In the genomic region with DNA sequence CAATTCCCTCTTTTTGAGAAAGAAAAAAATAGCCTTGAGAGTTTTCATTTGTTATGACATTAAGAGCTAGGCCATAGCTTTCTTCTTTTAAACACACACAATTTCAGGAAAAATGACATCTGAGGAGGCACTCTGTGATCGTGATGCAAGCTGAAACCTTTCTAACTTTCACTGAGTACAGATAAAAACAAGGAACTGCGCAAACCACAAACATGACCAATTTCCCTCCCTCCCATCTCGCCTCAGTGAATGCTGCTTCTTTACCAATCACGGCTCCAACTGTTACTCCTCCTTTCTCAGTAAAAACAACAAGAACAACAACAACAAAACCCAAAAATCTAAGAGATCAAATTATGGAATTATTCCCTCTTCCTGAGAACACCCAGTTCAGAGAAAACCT, we compare ENCODE assay signal across 18 cellular contexts.
DNase-seq lines count a peak whose midpoint lies in the region; ATAC-seq and TF ChIP-seq lines count a peak whose summit lies in the region.
"Had no signal": no experiment of that assay in that cellular context is flagged by ENCODE, and none has a peak within 500 bp of the region (broad histone marks: within the 10 kb centered on the region; RNA-seq: fewer than 3 reads in every experiment).

No MANE protein-coding gene starts in this region.

- no peak for TF ChIP-seq CTCF in GM12865 (IDR thresholded peaks at IDR 0.05; ENCODE audit: insufficient read depth, low read depth, low read length, missing control alignments)
- TF ChIP-seq CTCF in cardiac fibroblast (IDR thresholded peaks at IDR 0.05; ENCODE audit: low read depth, low read length), result no peak
- TF ChIP-seq CTCF in foreskin fibroblast (IDR thresholded peaks at IDR 0.05; ENCODE audit: low read depth, low read length), result no peak
- no peak for TF ChIP-seq CTCF in esophagus squamous epithelium (IDR thresholded peaks at IDR 0.05)

- H3K27ac ChIP-seq in aorta (ENCODE audit: low read depth in 1 of 2, low read length in 2 of 2) (no peak overlapping the region), esophagus squamous epithelium (no peak overlapping the region)
- H3K27ac ChIP-seq: prostate gland, skin epidermis had no signal

- TF ChIP-seq POLR2A in esophagus squamous epithelium (IDR thresholded peaks at IDR 0.05), result no peak

- peak; percentile 33 for DNase-seq in GM12865 (ENCODE audit: low read depth)
- DNase-seq in NOMO-1 treated with DMSO at 0.1 percent for 48 hours (lab: John Stamatoyannopoulos, UW; ENCODE audit: unreplicated experiment), result peak; percentile 23
- DNase-seq in cardiac fibroblast (ENCODE audit: low read depth in 2 of 2), result peak; percentile 3 to 14
- no peak for DNase-seq in aorta
- no peak for DNase-seq in foreskin fibroblast
- no peak for DNase-seq in esophagus squamous epithelium (lab: John Stamatoyannopoulos, UW)
- DNase-seq: activated B cell treated with CpG ODN at 0.5 μM for 24 hours; activated CD8-positive, alpha-beta T cell treated with anti-CD3 and anti-CD28 coated beads for 36 hours; activated T-cell treated with anti-CD3 and anti-CD28 coated beads, Interleukin-2, amount 50 U/mL, for 24 hours; COR-L47; left cardiac atrium; NCI-H1092 treated with DMSO at 0.1 percent for 48 hours; NCI-H748 treated with DMSO at 0.1 percent for 48 hours; stimulated activated CD4-positive, alpha-beta T cell treated with anti-CD3 and anti-CD28 coated beads, Interleukin-4, amount 100 ng/mL, for 24 hours had no signal

- H3K4me1 ChIP-seq in aorta (ENCODE audit: control insufficient read depth in 1 of 2, insufficient read depth in 2 of 2, low read length in 2 of 2), result no peaks in the 10 kb centered on the region
- H3K4me1 ChIP-seq in esophagus squamous epithelium, result no peaks in the 10 kb centered on the region
- H3K4me1 ChIP-seq: prostate gland had no signal

- ATAC-seq in HG02885 (IDR thresholded peaks at IDR 0.05; ENCODE audit: poor library complexity, unreplicated experiment) (peak; percentile 63), GM21447 (IDR thresholded peaks at IDR 0.05; ENCODE audit: unreplicated experiment) (no peak), aorta (ENCODE audit: low FRiP score) (no peak)
- ATAC-seq: activated CD8-positive, alpha-beta T cell treated with anti-CD3 and anti-CD28 coated beads for 36 hours; left cardiac atrium had no signal

- intact Hi-C loops in aorta (cut with DNase I), result no loop called here
- intact Hi-C loops in esophagus squamous epithelium (cut with DNase I), result no loop called here

- 46 to 72% methylated on average over 4 of the region's 4 CpGs for WGBS in aorta, 2 donors
- WGBS in esophagus squamous epithelium, 2 donors, result 37 to 38% methylated on average over 4 of the region's 4 CpGs

- no peaks in the 10 kb centered on the region for H3K36me3 ChIP-seq in aorta (ENCODE audit: control insufficient read depth in 1 of 2, insufficient read depth in 2 of 2, low read length in 1 of 2)
- H3K36me3 ChIP-seq in esophagus squamous epithelium, result no peaks in the 10 kb centered on the region
- H3K36me3 ChIP-seq: prostate gland had no signal

- H3K27me3 ChIP-seq in aorta (ENCODE audit: control insufficient read depth in 1 of 2, insufficient read depth in 2 of 2, low read length in 1 of 2) (peaks cover 0 to 2% of the 10 kb centered on the region in 2 donors), esophagus squamous epithelium (no peaks in the 10 kb centered on the region)

- H3K9me3 ChIP-seq in aorta (ENCODE audit: control insufficient read depth, low read length) (no peaks in the 10 kb centered on the region), esophagus squamous epithelium (no peaks in the 10 kb centered on the region)
- H3K9me3 ChIP-seq: prostate gland had no signal

- H3K4me3 ChIP-seq in GM12865 (ENCODE audit: low read depth, low read length), result no peak overlapping the region
- no peak overlapping the region for H3K4me3 ChIP-seq in cardiac fibroblast (replicated peaks in 1 of 2; ENCODE audit: low read depth in 2 of 2, low read length in 2 of 2)
- H3K4me3 ChIP-seq in aorta (ENCODE audit: low read length in 2 of 2), result no peak overlapping the region
- H3K4me3 ChIP-seq in foreskin fibroblast (ENCODE audit: low read depth in 1 of 2, low read length in 2 of 2), result no peak overlapping the region
- H3K4me3 ChIP-seq in esophagus squamous epithelium, result no peak overlapping the region
- H3K4me3 ChIP-seq: prostate gland, skin epidermis had no signal

Comparison
In these comparisons a context has a peak if more than half of its experiments do, and no peak if none do; other contexts are left out.
1. DNase-seq: peak in GM12865 (single experiment), NOMO-1 treated with DMSO at 0.1 percent for 48 hours (single experiment) and cardiac fibroblast (2 of 2); none in aorta (0 of 2), foreskin fibroblast (0 of 2) and esophagus squamous epithelium (single experiment).